Comparison of ENCODE assay signal across 14 cellular contexts in the genomic region with DNA sequence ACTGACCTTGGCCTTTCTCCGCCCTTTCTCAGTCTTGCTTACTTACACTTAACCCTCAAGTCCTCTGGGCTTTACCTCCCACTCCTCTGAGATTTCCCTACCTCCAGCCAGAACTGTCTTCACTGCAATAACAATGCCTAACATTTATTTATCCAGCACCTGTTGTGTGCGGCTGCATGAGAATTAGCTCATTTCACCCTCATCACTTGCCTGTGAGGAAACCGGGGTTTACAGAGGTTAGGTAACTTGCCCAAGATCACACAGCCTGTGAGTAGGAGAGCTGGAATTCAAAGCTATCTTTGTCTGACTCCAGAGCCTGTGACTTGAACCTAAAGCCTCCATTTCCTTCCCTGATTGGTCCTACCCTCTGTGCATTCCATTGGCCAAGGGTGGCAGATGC. TPM values are rescaled to one million over a fixed set of nuclear protein-coding genes. Genes with fewer than 3 reads are reported as not detected.
DNase-seq lines count a peak whose midpoint lies in the region; ATAC-seq and TF ChIP-seq lines count a peak whose summit lies in the region.
"Had no signal": no experiment of that assay in that cellular context is flagged by ENCODE, and none has a peak within 500 bp of the region (broad histone marks: within the 10 kb centered on the region; RNA-seq: fewer than 3 reads in every experiment).

No MANE protein-coding gene starts in this region.

- peak overlapping the region; percentile 93 for H3K27ac Mint-ChIP-seq in activated T-cell treated with anti-CD3 and anti-CD28 coated beads, Interleukin-2, amount 50 U/mL, for 24 hours
- peak overlapping the region; percentile 89 for H3K27ac Mint-ChIP-seq in activated CD8-positive, alpha-beta T cell treated with anti-CD3 and anti-CD28 coated beads for 36 hours
- peak overlapping the region in 1 of 2 donors; percentile 56 for H3K27ac Mint-ChIP-seq in T-cell

- ATAC-seq in activated CD8-positive, alpha-beta T cell treated with anti-CD3 and anti-CD28 coated beads for 36 hours = no peak
- ATAC-seq in T-cell (replicated peaks in 1 of 4) = no peak
- no peak for ATAC-seq in left colon

- peaks cover 22% of the 10 kb centered on the region for H3K36me3 ChIP-seq in skeletal muscle satellite cell (ENCODE audit: insufficient read depth, low read length)

- H3K4me3 ChIP-seq in skeletal muscle satellite cell (ENCODE audit: low read length) = no peak overlapping the region
- H3K4me3 ChIP-seq: spleen, tibial artery had no signal

- H3K4me1 Mint-ChIP-seq in activated T-cell treated with anti-CD3 and anti-CD28 coated beads, Interleukin-2, amount 50 U/mL, for 24 hours (ENCODE audit: low read depth) = peaks cover 58% of the 10 kb centered on the region
- H3K4me1 Mint-ChIP-seq in activated CD8-positive, alpha-beta T cell treated with anti-CD3 and anti-CD28 coated beads for 36 hours (ENCODE audit: low read depth) = peaks cover 45% of the 10 kb centered on the region
- H3K4me1 Mint-ChIP-seq in T-cell = peaks cover 59 to 61% (median 59%) of the 10 kb centered on the region in 3 donors

- peak overlapping the region; percentile 94 for H3K4me3 Mint-ChIP-seq in activated T-cell treated with anti-CD3 and anti-CD28 coated beads, Interleukin-2, amount 50 U/mL, for 24 hours
- H3K4me3 Mint-ChIP-seq in activated CD8-positive, alpha-beta T cell treated with anti-CD3 and anti-CD28 coated beads for 36 hours = peak overlapping the region; percentile 99
- peak overlapping the region in 1 of 3 donors; percentile 2 for H3K4me3 Mint-ChIP-seq in T-cell

- peaks cover 33% of the 10 kb centered on the region for H3K4me1 ChIP-seq in skeletal muscle satellite cell (ENCODE audit: control insufficient read depth, insufficient read depth, low read length)

- no peak for DNase-seq in activated T-cell treated with anti-CD3 and anti-CD28 coated beads, Interleukin-2, amount 50 U/mL, for 24 hours
- no peak for DNase-seq in activated T-cell treated with anti-CD3 and anti-CD28 coated beads, Interleukin-2, amount 50 U/mL, for 48 hours
- no peak for DNase-seq in activated CD8-positive, alpha-beta T cell treated with anti-CD3 and anti-CD28 coated beads for 36 hours
- DNase-seq in iris pigment epithelial cell (ENCODE audit: low read depth) (peak; percentile 76), A172 (ENCODE audit: low spot score) (no peak), T-cell (no peak), left colon (no peak)
- DNase-seq: DMS53; effector memory CD4-positive, alpha-beta T cell; NCI-H1436 treated with DMSO at 0.1 percent for 48 hours; NCI-H510A treated with DMSO at 0.1 percent for 48 hours; spleen; tibial artery had no signal

- CTCF ChIA-PET in activated CD8-positive, alpha-beta T cell treated with anti-CD3 and anti-CD28 coated beads for 36 hours (lab: Charles Lee) = interaction anchor here (2.2 kb wide), 2 partner anchors 9 to 15 kb away, joined by 4 to 5 read pairs; no protein-coding TSS in a partner anchor
- CTCF ChIA-PET in T-cell (lab: Charles Lee) = no interaction called here

- H3K4me2 ChIP-seq in skeletal muscle satellite cell (ENCODE audit: low read length) = peak overlapping the region; percentile 10

- no peak overlapping the region for H3K9ac ChIP-seq in skeletal muscle satellite cell (ENCODE audit: low read depth, low read length)

- H3K36me3 Mint-ChIP-seq in activated T-cell treated with anti-CD3 and anti-CD28 coated beads, Interleukin-2, amount 50 U/mL, for 24 hours (ENCODE audit: low read depth) = peaks cover 91% of the 10 kb centered on the region
- H3K36me3 Mint-ChIP-seq in activated CD8-positive, alpha-beta T cell treated with anti-CD3 and anti-CD28 coated beads for 36 hours (ENCODE audit: low read depth) = peaks cover 72% of the 10 kb centered on the region
- H3K36me3 Mint-ChIP-seq in T-cell = peaks cover 26% of the 10 kb centered on the region

- TF ChIP-seq CTCF in activated CD8-positive, alpha-beta T cell treated with anti-CD3 and anti-CD28 coated beads for 36 hours (IDR thresholded peaks at IDR 0.05) = no peak

- no peaks in the 10 kb centered on the region for H3K9me3 ChIP-seq in skeletal muscle satellite cell (replicated peaks; ENCODE audit: low read length)
- H3K9me3 ChIP-seq: spleen, tibial artery had no signal

- H3K9me3 Mint-ChIP-seq in activated T-cell treated with anti-CD3 and anti-CD28 coated beads, Interleukin-2, amount 50 U/mL, for 24 hours = no peaks in the 10 kb centered on the region
- no peaks in the 10 kb centered on the region for H3K9me3 Mint-ChIP-seq in activated CD8-positive, alpha-beta T cell treated with anti-CD3 and anti-CD28 coated beads for 36 hours
- no peaks in the 10 kb centered on the region for H3K9me3 Mint-ChIP-seq in T-cell

- POLR2A ChIA-PET in activated CD8-positive, alpha-beta T cell treated with anti-CD3 and anti-CD28 coated beads for 36 hours (lab: Charles Lee) = interaction anchor here (0.9 to 2.5 kb wide), 7 partner anchors 9 to 102 kb away, joined by 3 to 10 read pairs (median 4); partner anchors contain the start of gene KIF3B
- POLR2A ChIA-PET in T-cell (lab: Charles Lee) = no interaction called here

- intact Hi-C loops in activated CD8-positive, alpha-beta T cell treated with anti-CD3 and anti-CD28 coated beads for 36 hours (cut with micrococcal nuclease) = no loop called here
- intact Hi-C loops in left colon (cut with DNase I, micrococcal nuclease) = no loop called here

- no peaks in the 10 kb centered on the region for H3K27me3 ChIP-seq in skeletal muscle satellite cell (ENCODE audit: control insufficient read depth, insufficient read depth, low read length)
- H3K27me3 ChIP-seq: spleen, tibial artery had no signal

- H3K27me3 Mint-ChIP-seq in activated T-cell treated with anti-CD3 and anti-CD28 coated beads, Interleukin-2, amount 50 U/mL, for 24 hours = no peaks in the 10 kb centered on the region
- no peaks in the 10 kb centered on the region for H3K27me3 Mint-ChIP-seq in activated CD8-positive, alpha-beta T cell treated with anti-CD3 and anti-CD28 coated beads for 36 hours
- no peaks in the 10 kb centered on the region for H3K27me3 Mint-ChIP-seq in T-cell

RNA-seq across cellular contexts. Expression of gene POFUT1, which starts 2.5 kb away (rescaled TPM):
- total RNA-seq in activated CD8-positive, alpha-beta T cell treated with anti-CD3 and anti-CD28 coated beads for 36 hours = 10 to 100 TPM; 43.7 to 46.2 TPM
- 49.4 and 52.5 TPM in 2 replicates for total RNA-seq in skeletal muscle satellite cell (2012; rRNA removed)
- total RNA-seq in A172 (2014; rRNA removed; shearing (Covaris generic)) = 59.5 and 60.8 TPM in 2 replicates
- total RNA-seq in T-cell = 10 to 100 TPM; 13.2 to 20.6 (median 17.7) TPM
- 10 to 100 TPM; 36.6 to 63.2 TPM for total RNA-seq in left colon

RNA-seq across cellular contexts. Expression of gene PLAGL2, which starts 2.7 kb away (rescaled TPM):
- 10 to 100 TPM; 70.6 to 71.5 TPM for total RNA-seq in activated CD8-positive, alpha-beta T cell treated with anti-CD3 and anti-CD28 coated beads for 36 hours
- 2.2 and 3.5 TPM in 2 replicates for total RNA-seq in skeletal muscle satellite cell (2012; rRNA removed)
- total RNA-seq in A172 (2014; rRNA removed; shearing (Covaris generic)) = 3.7 and 4.6 TPM in 2 replicates
- total RNA-seq in T-cell (10 to 100 TPM; 12.6 to 18.2 (median 16.3) TPM), left colon (10 to 100 TPM; 13.4 to 28.0 TPM)
